In genomic region chr15:23002920-23003319, GRCh38 we compare ENCODE assay signal across 22 cellular contexts.
"Had no signal": no experiment of that assay in that cellular context is flagged by ENCODE, and none has a peak within 500 bp of the region (broad histone marks: within the 10 kb centered on the region; RNA-seq: fewer than 3 reads in every experiment).

No MANE protein-coding gene starts in this region.

- H3K27ac Mint-ChIP-seq: stimulated activated naive B cell treated with anti-CD40 and anti-IgM and Interleukin-4, amounts not matched to agents 10 μg/mL and 1 μg/mL and 100 μg/mL, for 72 hours; stimulated activated naive CD8-positive, alpha-beta T cell treated with anti-CD3 and anti-CD28 coated beads, Interleukin-15, Interleukin-2, amounts not matched to agents 100 ng/mL and 50 ng/mL, for 24 hours had no signal

- H3K27ac ChIP-seq: dorsolateral prefrontal cortex, epithelial cell of prostate, gastroesophageal sphincter, heart right ventricle, lower lobe of right lung, pancreas, skin epidermis, spleen, thoracic aorta, tibial nerve, upper lobe of left lung had no signal

- H3K9me3 Mint-ChIP-seq: naive thymus-derived CD8-positive, alpha-beta T cell; stimulated activated naive B cell treated with anti-CD40 and anti-IgM and Interleukin-4, amounts not matched to agents 10 μg/mL and 1 μg/mL and 100 μg/mL, for 72 hours; stimulated activated naive CD8-positive, alpha-beta T cell treated with anti-CD3 and anti-CD28 coated beads, Interleukin-15, Interleukin-2, amounts not matched to agents 100 ng/mL and 50 ng/mL, for 24 hours had no signal

- H3K9me3 ChIP-seq: gastroesophageal sphincter, heart right ventricle, lower lobe of right lung, pancreas, spleen, thoracic aorta, tibial nerve, upper lobe of left lung had no signal

- DNase-seq: caudate nucleus; cerebellar nuclear complex; dorsolateral prefrontal cortex; effector CD4-positive, alpha-beta T cell; foreskin fibroblast; hippocampal formation; lower lobe of right lung; naive thymus-derived CD8-positive, alpha-beta T cell; occipital lobe; pancreas; spleen; stimulated activated CD4-positive, alpha-beta T cell treated with anti-CD3 and anti-CD28 coated beads, Interleukin-4, amount 100 ng/mL, for 4 hours; stimulated activated naive B cell treated with anti-CD40 and anti-IgM and Interleukin-4, amounts not matched to agents 10 μg/mL and 1 μg/mL and 100 μg/mL, for 72 hours; upper lobe of left lung had no signal

- H3K4me3 ChIP-seq: dorsolateral prefrontal cortex, gastroesophageal sphincter, heart right ventricle, lower lobe of right lung, pancreas, skin epidermis, spleen, thoracic aorta, tibial nerve, upper lobe of left lung had no signal

- H3K27me3 Mint-ChIP-seq: naive thymus-derived CD8-positive, alpha-beta T cell; stimulated activated naive B cell treated with anti-CD40 and anti-IgM and Interleukin-4, amounts not matched to agents 10 μg/mL and 1 μg/mL and 100 μg/mL, for 72 hours; stimulated activated naive CD8-positive, alpha-beta T cell treated with anti-CD3 and anti-CD28 coated beads, Interleukin-15, Interleukin-2, amounts not matched to agents 100 ng/mL and 50 ng/mL, for 24 hours had no signal

- H3K4me1 ChIP-seq: gastroesophageal sphincter, heart right ventricle, lower lobe of right lung, pancreas, spleen, tibial nerve, upper lobe of left lung had no signal

- H3K27me3 ChIP-seq: dorsolateral prefrontal cortex, gastroesophageal sphincter, heart right ventricle, pancreas, spleen, tibial nerve, upper lobe of left lung had no signal

- H3K4me1 Mint-ChIP-seq: naive thymus-derived CD8-positive, alpha-beta T cell; stimulated activated naive B cell treated with anti-CD40 and anti-IgM and Interleukin-4, amounts not matched to agents 10 μg/mL and 1 μg/mL and 100 μg/mL, for 72 hours had no signal

- ATAC-seq: esophagus mucosa; gastroesophageal sphincter; lower lobe of right lung; naive thymus-derived CD8-positive, alpha-beta T cell; stimulated activated naive B cell treated with anti-CD40 and anti-IgM and Interleukin-4, amounts not matched to agents 10 μg/mL and 1 μg/mL and 100 μg/mL, for 72 hours had no signal

- H3K4me3 Mint-ChIP-seq: naive thymus-derived CD8-positive, alpha-beta T cell; stimulated activated naive B cell treated with anti-CD40 and anti-IgM and Interleukin-4, amounts not matched to agents 10 μg/mL and 1 μg/mL and 100 μg/mL, for 72 hours; stimulated activated naive CD8-positive, alpha-beta T cell treated with anti-CD3 and anti-CD28 coated beads, Interleukin-15, Interleukin-2, amounts not matched to agents 100 ng/mL and 50 ng/mL, for 24 hours had no signal
